9 cellular contexts compared by ENCODE assay signal in the genomic region with DNA sequence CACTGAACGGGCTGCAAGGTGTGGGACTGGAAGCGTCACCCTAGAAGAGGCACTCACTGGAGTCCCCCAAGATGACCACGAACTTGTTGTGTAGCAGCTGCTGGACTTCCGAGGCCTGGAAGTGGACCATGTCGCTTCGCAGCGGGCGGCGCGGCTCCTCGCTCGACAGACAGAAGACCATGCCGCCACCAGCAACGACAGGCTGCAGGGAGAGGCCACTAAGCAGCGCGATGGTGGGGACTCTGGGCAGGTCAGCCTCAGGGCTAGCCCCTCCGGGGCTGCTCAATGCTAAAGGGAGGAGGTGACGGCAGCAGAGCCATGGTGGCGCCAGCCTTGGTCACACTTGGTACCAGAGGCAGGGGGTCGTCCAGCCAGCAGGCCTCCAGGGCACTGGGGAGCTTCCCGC. TPM values are rescaled to one million over a fixed set of nuclear protein-coding genes. Genes with fewer than 3 reads are reported as not detected.
DNase-seq lines count a peak whose midpoint lies in the region; ATAC-seq, FAIRE-seq and TF ChIP-seq lines count a peak whose summit lies in the region.
"Had no signal": no experiment of that assay in that cellular context is flagged by ENCODE, and none has a peak within 500 bp of the region (broad histone marks: within the 10 kb centered on the region; RNA-seq: fewer than 3 reads in every experiment).

No MANE protein-coding gene starts in this region.

- no peaks in the 10 kb centered on the region for H3K36me3 ChIP-seq in K562 (ENCODE audit: control insufficient read depth, insufficient read depth, low read length)
- peaks cover 34 to 56% of the 10 kb centered on the region in 2 experiments for H3K36me3 ChIP-seq in mesenchymal stem cell (ENCODE audit: control insufficient read depth in 1 of 2, insufficient read depth in 2 of 2, low read depth in 1 of 2, low read length in 2 of 2)
- no peaks in the 10 kb centered on the region for H3K36me3 ChIP-seq in transverse colon

- POLR2A ChIA-PET in K562 (lab: Yijun Ruan, JAX) = interaction anchor here (0.9 to 1.1 kb wide), 2 partner anchors 18 to 132 kb away, joined by 3 read pairs; no protein-coding TSS in a partner anchor

- peak overlapping the region; percentile 100 for H4K8ac ChIP-seq in mesenchymal stem cell (ENCODE audit: low read length)

- peaks cover 32% of the 10 kb centered on the region for H3K4me1 Mint-ChIP-seq in activated naive CD4-positive, alpha-beta T cell treated with anti-CD3 and anti-CD28 coated beads for 36 hours (ENCODE audit: low read depth)

- no peaks in the 10 kb centered on the region for H4K20me1 ChIP-seq in K562 (replicated peaks; ENCODE audit: control insufficient read depth, insufficient read depth, low read length)

- peak overlapping the region; percentile 90 for H3K4me2 ChIP-seq in K562 (ENCODE audit: insufficient read depth, low read length)
- H3K4me2 ChIP-seq in mesenchymal stem cell (ENCODE audit: low read length, poor library complexity, severe bottlenecking) = peak overlapping the region; percentile 62

- CTCF ChIA-PET in activated naive CD4-positive, alpha-beta T cell treated with anti-CD3 and anti-CD28 coated beads for 36 hours (lab: Charles Lee) = interaction anchor here (0.6 kb wide), 1 partner anchor 244 kb away, joined by 3 read pairs; no protein-coding TSS in a partner anchor
- CTCF ChIA-PET in K562 (lab: Yijun Ruan, JAX; ENCODE audit: low intra/inter-chr PET ratio) = no interaction called here

- H3K9me3 Mint-ChIP-seq in activated naive CD4-positive, alpha-beta T cell treated with anti-CD3 and anti-CD28 coated beads for 36 hours = no peaks in the 10 kb centered on the region

- H3K9me3 ChIP-seq in K562 (replicated peaks; ENCODE audit: control insufficient read depth, insufficient read depth, low read depth, low read length) (no peaks in the 10 kb centered on the region), mesenchymal stem cell (ENCODE audit: control insufficient read depth, low read length) (no peaks in the 10 kb centered on the region), transverse colon (no peaks in the 10 kb centered on the region)

- H2AFZ ChIP-seq in K562 (ENCODE audit: low read depth, low read length) (peak overlapping the region; percentile 98; the same call in 1 of the 2 replicates), mesenchymal stem cell (ENCODE audit: low read depth, low read length) (peak overlapping the region; percentile 99)

- H2BK12ac ChIP-seq in mesenchymal stem cell (ENCODE audit: low read length in 2 of 2) = peak overlapping the region in 1 of 2 experiments; percentile 16

- H3K9me1 ChIP-seq in K562 (ENCODE audit: control insufficient read depth, insufficient read depth, low read length) = no peaks in the 10 kb centered on the region

- ATAC-seq in K562 = no peak

- H3K4me1 ChIP-seq in K562 (replicated peaks in 1 of 2; ENCODE audit: control insufficient read depth in 2 of 2, insufficient read depth in 2 of 2, low read length in 2 of 2) (peaks cover 9 to 25% of the 10 kb centered on the region in 2 experiments; a peak in 4 of 5 replicates), mesenchymal stem cell (ENCODE audit: control insufficient read depth, insufficient read depth, low read depth, low read length) (peaks cover 15% of the 10 kb centered on the region), transverse colon (peaks cover 8 to 19% (median 17%) of the 10 kb centered on the region in 4 donors)

- peak overlapping the region; percentile 99 for H4K91ac ChIP-seq in mesenchymal stem cell (ENCODE audit: low read length)

- no peaks in the 10 kb centered on the region for H3K27me3 ChIP-seq in K562 (ENCODE audit: control insufficient read depth in 2 of 2, insufficient read depth in 2 of 2, low read length in 2 of 2)
- H3K27me3 ChIP-seq in mesenchymal stem cell (ENCODE audit: control insufficient read depth in 1 of 2, insufficient read depth in 1 of 2, low read length in 2 of 2) = no peaks in the 10 kb centered on the region
- no peaks in the 10 kb centered on the region for H3K27me3 ChIP-seq in transverse colon

- peak overlapping the region; percentile 94 to 100 for H3K4ac ChIP-seq in mesenchymal stem cell (ENCODE audit: low read depth in 1 of 2, low read length in 2 of 2)

- H3K4me3 ChIP-seq in K562 = peak overlapping the region; percentile 67; the same call in 1 of the 2 replicates
- peak overlapping the region; percentile 88 to 92 for H3K4me3 ChIP-seq in mesenchymal stem cell (ENCODE audit: insufficient read depth in 1 of 2, low read depth in 1 of 2, low read length in 2 of 2)
- H3K4me3 ChIP-seq in transverse colon = peak overlapping the region in 3 of 4 donors; percentile 90 to 96 (median 92)

- H3K79me1 ChIP-seq in mesenchymal stem cell (replicated peaks; ENCODE audit: low read length, poor library complexity, severe bottlenecking) = peaks cover 39% of the 10 kb centered on the region

- no peak overlapping the region for H2BK15ac ChIP-seq in mesenchymal stem cell (ENCODE audit: low read depth, poor library complexity, severe bottlenecking)

- H3K27ac Mint-ChIP-seq in activated naive CD4-positive, alpha-beta T cell treated with anti-CD3 and anti-CD28 coated beads for 36 hours = peak overlapping the region; percentile 42

- H3K23ac ChIP-seq in mesenchymal stem cell (ENCODE audit: low read length in 2 of 2) = no peak overlapping the region

- TF ChIP-seq CTCF in K562 (IDR thresholded peaks at IDR 0.05 in 2 of 3, conservative IDR thresholded peaks at IDR 0.05 in 1 of 3; ENCODE audit: insufficient read depth in 2 of 3, low read depth in 1 of 3, low read length in 3 of 3) (no peak), transverse colon (IDR thresholded peaks at IDR 0.05) (no peak)

- peaks cover 19% of the 10 kb centered on the region for H3K36me3 Mint-ChIP-seq in activated naive CD4-positive, alpha-beta T cell treated with anti-CD3 and anti-CD28 coated beads for 36 hours (ENCODE audit: low read depth)

- no peak for DNase-seq in activated naive CD4-positive, alpha-beta T cell treated with anti-CD3 and anti-CD28 coated beads for 36 hours
- DNase-seq in activated naive CD4-positive, alpha-beta T cell (lab: John Stamatoyannopoulos, UW) = no peak
- DNase-seq in K562 (ENCODE audit: extremely low read depth in 1 of 4, low spot score in 3 of 4) (no peak), mesenchymal stem cell (no peak), transverse colon (no peak), iPS-NIHi7 (ENCODE audit: extremely low spot score) (no peak), NCI-H146 (lab: John Stamatoyannopoulos, UW) (no peak), NCI-H2196 treated with DMSO at 0.1 percent for 48 hours (lab: John Stamatoyannopoulos, UW; ENCODE audit: unreplicated experiment) (no peak)

- peak overlapping the region in 1 of 2 experiments; percentile 63 for H3K14ac ChIP-seq in mesenchymal stem cell (ENCODE audit: low read length in 2 of 2)

- TF ChIP-seq POLR2A in K562 (conservative IDR thresholded peaks at IDR 0.05) (no peak), transverse colon (IDR thresholded peaks at IDR 0.05) (no peak)

- no peak overlapping the region for H2BK5ac ChIP-seq in mesenchymal stem cell (ENCODE audit: low read depth, low read length, poor library complexity, severe bottlenecking)

- no peaks in the 10 kb centered on the region for H3K27me3 Mint-ChIP-seq in activated naive CD4-positive, alpha-beta T cell treated with anti-CD3 and anti-CD28 coated beads for 36 hours (ENCODE audit: low read depth)

- intact Hi-C loops in activated naive CD4-positive, alpha-beta T cell treated with anti-CD3 and anti-CD28 coated beads for 36 hours (cut with micrococcal nuclease) = loop anchor here (1.0 to 5.0 kb wide), 2 partner anchors 34 to 568 kb away; a partner anchor contains a TSS
- intact Hi-C loops in K562 (cut with micrococcal nuclease) = no loop called here
- intact Hi-C loops in transverse colon (cut with DNase I; ENCODE audit: low total_unique reads) = no loop called here

- peak overlapping the region; percentile 95 to 100 for H3K18ac ChIP-seq in mesenchymal stem cell (ENCODE audit: low read depth in 1 of 2, low read length in 2 of 2)

- no peak for FAIRE-seq in K562 (lab: Jason Lieb, UNC)
- FAIRE-seq: D721Med had no signal

- no TSS peak for BruUV-seq in K562 (replicated peaks; lab: Mats Ljungman, UMichigan)

- no peak for TF ChIP-seq RAD21 in K562 (CRISPR knock-in tag; conservative IDR thresholded peaks at IDR 0.05 in 1 of 2, IDR thresholded peaks at IDR 0.05 in 1 of 2)

- H3K4me3 Mint-ChIP-seq in activated naive CD4-positive, alpha-beta T cell treated with anti-CD3 and anti-CD28 coated beads for 36 hours = peak overlapping the region; percentile 78

- in situ Hi-C loops in K562 (cut with MboI) = no loop called here
- in situ Hi-C loops in transverse colon (cut with MboI; ENCODE audit: low pct_ligation_motif_present in 1 of 4, low pct_unique_long_range_greater_than_20kb in 1 of 4, low sequenced_read_pairs in 3 of 4) = no loop called here

- H3K79me2 ChIP-seq in K562 (ENCODE audit: control insufficient read depth, insufficient read depth, low read length) = peaks cover 3% of the 10 kb centered on the region; the same call in 1 of the 3 replicates

- WGBS in K562 (ENCODE audit: insufficient coverage, low coverage, missing lambda C conversion rate) = 87% methylated on average over 4 of the region's 21 CpGs
- 88% methylated on average over 20 of the region's 21 CpGs for WGBS in mesenchymal stem cell
- WGBS in transverse colon (ENCODE audit: low coverage in 1 of 2), 2 donors = 89% methylated on average over 20 of the region's 21 CpGs; no CpG with 5 or more reads in 1 of the 2 donors

- no peak overlapping the region for H2BK120ac ChIP-seq in mesenchymal stem cell (ENCODE audit: low read depth, low read length)

- no peak overlapping the region; the same call in 2 of the 3 replicates for H3K27ac ChIP-seq in K562 (ENCODE audit: extremely low read depth, low read depth, low read length)
- no peak overlapping the region for H3K27ac ChIP-seq in mesenchymal stem cell (ENCODE audit: low read length, poor library complexity, severe bottlenecking)
- H3K27ac ChIP-seq in transverse colon = peak overlapping the region; percentile 89 to 94 (median 93)

- peak overlapping the region; percentile 40 for H2AK5ac ChIP-seq in mesenchymal stem cell (ENCODE audit: low read length, severe bottlenecking)

- H3K9ac ChIP-seq in K562 (ENCODE audit: insufficient read depth in 1 of 2, low read depth in 2 of 2, low read length in 2 of 2) = peak overlapping the region; percentile 83 to 93; a peak in 2 of 4 replicates
- H3K9ac ChIP-seq in mesenchymal stem cell (ENCODE audit: low read length) = peak overlapping the region; percentile 92

- TF ChIP-seq EP300 in K562 (IDR thresholded peaks at IDR 0.05; ENCODE audit: low read length) (no peak), transverse colon (IDR thresholded peaks at IDR 0.05; ENCODE audit: low read depth) (no peak)

RNA-seq across cellular contexts. Expression of a gene that starts 0.7 kb away (rescaled TPM):
- total RNA-seq in activated naive CD4-positive, alpha-beta T cell treated with anti-CD3 and anti-CD28 coated beads for 36 hours = 10 to 100 TPM; 44.6 to 44.8 TPM
- total RNA-seq in K562 (2011; cell fraction: chromatin; rRNA removed; ENCODE audit: low replicate concordance) = 10.2 and 20.9 TPM in 2 replicates
- 24.3 and 24.6 TPM in 2 replicates for total RNA-seq in K562 (2011; cell fraction: nucleolus; rRNA removed)
- total RNA-seq in K562 (2011; cell fraction: nucleoplasm; rRNA removed) = 14.3 and 20.0 TPM in 2 replicates
- 6.2 and 6.4 TPM in 2 replicates for total RNA-seq in K562 (2014; rRNA removed)
- total RNA-seq in K562 (2014; rRNA removed; fragmentation: Illumina TruSeq; extraction: Trizol) = 1.5 and 2.0 TPM in 2 replicates
- 2.4 and 2.9 TPM in 2 replicates for total RNA-seq in K562 (2015; rRNA removed; fragmentation: Illumina TruSeq; extraction: Trizol)
- total RNA-seq in K562 (2021) = 8.9 and 9.4 TPM in 2 replicates
- polyA plus RNA-seq in K562 (2011; rRNA removed) = 7.4 and 20.2 TPM in 2 replicates
- polyA plus RNA-seq in K562 (2011; cell fraction: cytosol; rRNA removed) = 12.4 and 18.8 TPM in 2 replicates
- 117 and 147 TPM in 2 replicates for polyA plus RNA-seq in K562 (2011; cell fraction: nucleus; rRNA removed)
- 8.6 and 18.7 TPM in 2 replicates for polyA plus RNA-seq in K562 (2012)
- polyA plus RNA-seq in K562 (2014; fragmentation: Illumina TruSeq; extraction: Trizol) = 4.3 and 5.9 TPM in 2 replicates
- 1 to 10 TPM; 1.6 to 3.2 TPM for polyA plus RNA-seq in K562 (2014; fragmentation: Nextera tagmentation; extraction: Ambion mirVana)
- 11.5 and 12.5 TPM in 2 replicates for polyA plus RNA-seq in K562 (2014; rRNA removed)
- polyA minus RNA-seq in K562 (2011; rRNA and poly(A)+ RNA removed) = 0.60 and 1.3 TPM in 2 replicates
- polyA minus RNA-seq in K562 (2011; cell fraction: cytosol; rRNA and poly(A)+ RNA removed) = 2.9 and 10.5 TPM in 2 replicates
- polyA minus RNA-seq in K562 (2011; cell fraction: nucleus; rRNA and poly(A)+ RNA removed) = 17.8 and 20.9 TPM in 2 replicates
- polyA plus RNA-seq in mesenchymal stem cell (2013, experiment 1 of 2) = 44.6 TPM
- 43.2 TPM for polyA plus RNA-seq in mesenchymal stem cell (2013, experiment 2 of 2)
- 10 to 100 TPM; 15.5 to 85.7 (median 36.6) TPM for total RNA-seq in transverse colon

RNA-seq across cellular contexts. Expression of a gene that starts 0.8 kb away (rescaled TPM):
- total RNA-seq in activated naive CD4-positive, alpha-beta T cell treated with anti-CD3 and anti-CD28 coated beads for 36 hours = 10 to 100 TPM; 39.0 to 42.0 TPM
- 27.2 and 64.0 TPM in 2 replicates for total RNA-seq in K562 (2011; cell fraction: chromatin; rRNA removed; ENCODE audit: low replicate concordance)
- 34.3 and 43.7 TPM in 2 replicates for total RNA-seq in K562 (2011; cell fraction: nucleolus; rRNA removed)
- 23.7 and 26.5 TPM in 2 replicates for total RNA-seq in K562 (2011; cell fraction: nucleoplasm; rRNA removed)
- total RNA-seq in K562 (2014; rRNA removed) (16.7 and 18.7 TPM in 2 replicates), K562 (2014; rRNA removed; fragmentation: Illumina TruSeq; extraction: Trizol) (7.0 and 11.3 TPM in 2 replicates), K562 (2015; rRNA removed; fragmentation: Illumina TruSeq; extraction: Trizol) (13.8 and 15.3 TPM in 2 replicates), K562 (2021) (22.4 and 24.7 TPM in 2 replicates), transverse colon (10 to 100 TPM; 29.2 to 42.2 (median 36.7) TPM)
- polyA plus RNA-seq in K562 (2011; rRNA removed) (18.0 and 35.5 TPM in 2 replicates), K562 (2014; fragmentation: Illumina TruSeq; extraction: Trizol) (14.0 and 15.4 TPM in 2 replicates), K562 (2014; fragmentation: Nextera tagmentation; extraction: Ambion mirVana) (10 to 100 TPM in 1 of 2 experiments, 1 to 10 TPM in 1; 6.8 to 10.2 TPM), K562 (2014; rRNA removed) (19.2 and 19.6 TPM in 2 replicates)
- polyA plus RNA-seq in K562 (2011; cell fraction: cytosol; rRNA removed) = 25.3 and 30.6 TPM in 2 replicates
- 115 and 170 TPM in 2 replicates for polyA plus RNA-seq in K562 (2011; cell fraction: nucleus; rRNA removed)
- 18.7 and 36.5 TPM in 2 replicates for polyA plus RNA-seq in K562 (2012)
- 18.7 and 22.6 TPM in 2 replicates for polyA minus RNA-seq in K562 (2011; rRNA and poly(A)+ RNA removed)
- 15.3 and 31.1 TPM in 2 replicates for polyA minus RNA-seq in K562 (2011; cell fraction: cytosol; rRNA and poly(A)+ RNA removed)
- polyA minus RNA-seq in K562 (2011; cell fraction: nucleus; rRNA and poly(A)+ RNA removed) = 24.4 and 39.9 TPM in 2 replicates
- polyA plus RNA-seq in mesenchymal stem cell (2013, experiment 1 of 2) = 25.8 TPM
- 22.7 TPM for polyA plus RNA-seq in mesenchymal stem cell (2013, experiment 2 of 2)

RNA-seq across cellular contexts. Expression of a gene that starts 23.6 kb away (rescaled TPM):
- not detected for total RNA-seq in activated naive CD4-positive, alpha-beta T cell treated with anti-CD3 and anti-CD28 coated beads for 36 hours
- total RNA-seq in K562 (2011; cell fraction: chromatin; rRNA removed; ENCODE audit: low replicate concordance) = 0.21 TPM in 1 of 2 replicates, not detected in the other
- not detected in 2 replicates for total RNA-seq in K562 (2011; cell fraction: nucleolus; rRNA removed)
- not detected in 2 replicates for total RNA-seq in K562 (2011; cell fraction: nucleoplasm; rRNA removed)
- not detected in 2 replicates for total RNA-seq in K562 (2014; rRNA removed)
- not detected in 2 replicates for total RNA-seq in K562 (2014; rRNA removed; fragmentation: Illumina TruSeq; extraction: Trizol)
- total RNA-seq in K562 (2015; rRNA removed; fragmentation: Illumina TruSeq; extraction: Trizol) = not detected in 2 replicates
- total RNA-seq in K562 (2021) = not detected in 2 replicates
- polyA plus RNA-seq in K562 (2011; rRNA removed) = not detected in 2 replicates
- polyA plus RNA-seq in K562 (2011; cell fraction: cytosol; rRNA removed) = not detected in 2 replicates
- polyA plus RNA-seq in K562 (2011; cell fraction: nucleus; rRNA removed) = not detected in 2 replicates
- not detected in 2 replicates for polyA plus RNA-seq in K562 (2012)
- polyA plus RNA-seq in K562 (2014; fragmentation: Illumina TruSeq; extraction: Trizol) = not detected in 2 replicates
- not detected for polyA plus RNA-seq in K562 (2014; fragmentation: Nextera tagmentation; extraction: Ambion mirVana)
- not detected in 2 replicates for polyA plus RNA-seq in K562 (2014; rRNA removed)
- not detected in 2 replicates for polyA minus RNA-seq in K562 (2011; rRNA and poly(A)+ RNA removed)
- polyA minus RNA-seq in K562 (2011; cell fraction: cytosol; rRNA and poly(A)+ RNA removed) = not detected in 2 replicates
- polyA minus RNA-seq in K562 (2011; cell fraction: nucleus; rRNA and poly(A)+ RNA removed) = not detected in 2 replicates
- not detected for polyA plus RNA-seq in mesenchymal stem cell (2013, experiment 1 of 2)
- not detected for polyA plus RNA-seq in mesenchymal stem cell (2013, experiment 2 of 2)
- total RNA-seq in transverse colon = not detected

RNA-seq across cellular contexts. Expression of a gene that starts 24.9 kb away (rescaled TPM):
- total RNA-seq in activated naive CD4-positive, alpha-beta T cell treated with anti-CD3 and anti-CD28 coated beads for 36 hours = not detected
- total RNA-seq in K562 (2011; cell fraction: chromatin; rRNA removed; ENCODE audit: low replicate concordance) = not detected in 2 replicates
- total RNA-seq in K562 (2011; cell fraction: nucleolus; rRNA removed) = not detected in 2 replicates
- not detected in 2 replicates for total RNA-seq in K562 (2011; cell fraction: nucleoplasm; rRNA removed)
- not detected in 2 replicates for total RNA-seq in K562 (2014; rRNA removed)
- total RNA-seq in K562 (2014; rRNA removed; fragmentation: Illumina TruSeq; extraction: Trizol) = not detected in 2 replicates
- total RNA-seq in K562 (2015; rRNA removed; fragmentation: Illumina TruSeq; extraction: Trizol) = not detected in 2 replicates
- total RNA-seq in K562 (2021) = not detected in 2 replicates
- not detected in 2 replicates for polyA plus RNA-seq in K562 (2011; rRNA removed)
- polyA plus RNA-seq in K562 (2011; cell fraction: cytosol; rRNA removed) = 0.13 TPM in 1 of 2 replicates, not detected in the other
- polyA plus RNA-seq in K562 (2011; cell fraction: nucleus; rRNA removed) = not detected in 2 replicates
- not detected in 2 replicates for polyA plus RNA-seq in K562 (2012)
- not detected in 2 replicates for polyA plus RNA-seq in K562 (2014; fragmentation: Illumina TruSeq; extraction: Trizol)
- not detected for polyA plus RNA-seq in K562 (2014; fragmentation: Nextera tagmentation; extraction: Ambion mirVana)
- not detected in 2 replicates for polyA plus RNA-seq in K562 (2014; rRNA removed)
- not detected in 2 replicates for polyA minus RNA-seq in K562 (2011; rRNA and poly(A)+ RNA removed)
- polyA minus RNA-seq in K562 (2011; cell fraction: cytosol; rRNA and poly(A)+ RNA removed) = not detected in 2 replicates
- polyA minus RNA-seq in K562 (2011; cell fraction: nucleus; rRNA and poly(A)+ RNA removed) = not detected in 2 replicates
- 0.18 TPM for polyA plus RNA-seq in mesenchymal stem cell (2013, experiment 1 of 2)
- polyA plus RNA-seq in mesenchymal stem cell (2013, experiment 2 of 2) = 0.11 TPM
- not detected for total RNA-seq in transverse colon

RNA-seq across cellular contexts. Expression of a gene that starts 33.5 kb away (rescaled TPM):
- total RNA-seq in activated naive CD4-positive, alpha-beta T cell treated with anti-CD3 and anti-CD28 coated beads for 36 hours = 10 to 100 TPM; 31.7 to 32.7 TPM
- total RNA-seq in K562 (2011; cell fraction: chromatin; rRNA removed; ENCODE audit: low replicate concordance) = 110 and 162 TPM in 2 replicates
- 64.7 and 74.2 TPM in 2 replicates for total RNA-seq in K562 (2011; cell fraction: nucleolus; rRNA removed)
- 91.5 and 148 TPM in 2 replicates for total RNA-seq in K562 (2011; cell fraction: nucleoplasm; rRNA removed)
- 28.0 and 30.9 TPM in 2 replicates for total RNA-seq in K562 (2014; rRNA removed)
- total RNA-seq in K562 (2014; rRNA removed; fragmentation: Illumina TruSeq; extraction: Trizol) = 27.1 and 30.2 TPM in 2 replicates
- 26.4 and 26.5 TPM in 2 replicates for total RNA-seq in K562 (2015; rRNA removed; fragmentation: Illumina TruSeq; extraction: Trizol)
- total RNA-seq in K562 (2021) = 36.3 and 38.3 TPM in 2 replicates
- 75.5 and 80.5 TPM in 2 replicates for polyA plus RNA-seq in K562 (2011; rRNA removed)
- polyA plus RNA-seq in K562 (2011; cell fraction: cytosol; rRNA removed) = 35.6 and 71.0 TPM in 2 replicates
- polyA plus RNA-seq in K562 (2011; cell fraction: nucleus; rRNA removed) = 49.7 and 103 TPM in 2 replicates
- 30.7 and 33.4 TPM in 2 replicates for polyA plus RNA-seq in K562 (2012)
- polyA plus RNA-seq in K562 (2014; fragmentation: Illumina TruSeq; extraction: Trizol) = 59.4 and 78.9 TPM in 2 replicates
- 1 to 10 TPM; 3.4 to 6.2 TPM for polyA plus RNA-seq in K562 (2014; fragmentation: Nextera tagmentation; extraction: Ambion mirVana)
- polyA plus RNA-seq in K562 (2014; rRNA removed) = 29.4 and 36.2 TPM in 2 replicates
- polyA minus RNA-seq in K562 (2011; rRNA and poly(A)+ RNA removed) = 87.3 and 110 TPM in 2 replicates
- polyA minus RNA-seq in K562 (2011; cell fraction: cytosol; rRNA and poly(A)+ RNA removed) = 29.1 and 39.5 TPM in 2 replicates
- polyA minus RNA-seq in K562 (2011; cell fraction: nucleus; rRNA and poly(A)+ RNA removed) = 15.2 and 37.9 TPM in 2 replicates
- 111 TPM for polyA plus RNA-seq in mesenchymal stem cell (2013, experiment 1 of 2)
- polyA plus RNA-seq in mesenchymal stem cell (2013, experiment 2 of 2) = 115 TPM
- 10 to 100 TPM; 32.2 to 55.8 (median 45.8) TPM for total RNA-seq in transverse colon

Comparison
In these comparisons a context has a peak if more than half of its experiments do, and no peak if none do; other contexts are left out.
1. H3K27ac ChIP-seq: peak in transverse colon (4 of 4); none in K562 (single experiment) and mesenchymal stem cell (single experiment).
2. Peak in every context shown above with its lines, with median percentiles within 50 percentile points of each other: H3K4me3 ChIP-seq.